ENCODE assay signal across 10 cellular contexts in genomic region chr7:139103057-139103820, GRCh38. TPM values are rescaled to one million over a fixed set of nuclear protein-coding genes. Genes with fewer than 3 reads are reported as not detected.
DNase-seq lines count a peak whose midpoint lies in the region; ATAC-seq and TF ChIP-seq lines count a peak whose summit lies in the region.
"Had no signal": no experiment of that assay in that cellular context is flagged by ENCODE, and none has a peak within 500 bp of the region (broad histone marks: within the 10 kb centered on the region; RNA-seq: fewer than 3 reads in every experiment).

No MANE protein-coding gene starts in this region.

- H3K4me1 Mint-ChIP-seq in CD4-positive, alpha-beta memory T cell, result peaks cover 15 to 63% (median 29%) of the 10 kb centered on the region in 4 donors
- peaks cover 53% of the 10 kb centered on the region for H3K4me1 Mint-ChIP-seq in activated naive CD8-positive, alpha-beta T cell treated with anti-CD3 and anti-CD28 coated beads for 36 hours

- no peak for TF ChIP-seq CTCF in neutrophil (IDR thresholded peaks at IDR 0.05)

- CTCF ChIA-PET in CD4-positive, alpha-beta memory T cell (lab: Charles Lee; ENCODE audit: partially characterized antibody), result interaction anchor here (0.6 to 3.9 kb wide), 4 partner anchors 10 to 467 kb away, joined by 3 to 70 read pairs (median 8); no protein-coding TSS in a partner anchor

- H3K36me3 ChIP-seq in CD4-positive, alpha-beta memory T cell (ENCODE audit: insufficient read depth, low read length), result peaks cover 7% of the 10 kb centered on the region
- H3K36me3 ChIP-seq in neutrophil, result peaks cover 7% of the 10 kb centered on the region
- H3K36me3 ChIP-seq: prostate gland had no signal

- H3K9me3 Mint-ChIP-seq in CD4-positive, alpha-beta memory T cell, result peaks cover 0 to 14% (median 0%) of the 10 kb centered on the region in 8 donors
- peaks cover 1% of the 10 kb centered on the region for H3K9me3 Mint-ChIP-seq in activated naive CD8-positive, alpha-beta T cell treated with anti-CD3 and anti-CD28 coated beads for 36 hours

- H3K27me3 ChIP-seq in CD4-positive, alpha-beta memory T cell (ENCODE audit: insufficient read depth, low read length), result no peaks in the 10 kb centered on the region
- no peaks in the 10 kb centered on the region for H3K27me3 ChIP-seq in neutrophil

- H3K4me1 ChIP-seq in CD4-positive, alpha-beta memory T cell (ENCODE audit: insufficient read depth, low read length), result peaks cover 37% of the 10 kb centered on the region
- H3K4me1 ChIP-seq in neutrophil (ENCODE audit: control insufficient read depth in 1 of 2, insufficient read depth in 1 of 2, low read depth in 1 of 2, low read length in 1 of 2), result peaks cover 40 to 45% of the 10 kb centered on the region in 2 experiments
- H3K4me1 ChIP-seq: prostate gland had no signal

- H3K4me3 ChIP-seq in CD4-positive, alpha-beta memory T cell (ENCODE audit: low read length in 2 of 2), result peak overlapping the region; percentile 27 to 96
- H3K4me3 ChIP-seq in Jurkat, Clone E6-1 (ENCODE audit: low read length), result peak overlapping the region; percentile 55
- peak overlapping the region; percentile 79 to 85 for H3K4me3 ChIP-seq in neutrophil (ENCODE audit: low read depth in 1 of 2, low read length in 1 of 2)
- H3K4me3 ChIP-seq: lung, prostate gland had no signal

- peak overlapping the region; percentile 84 to 96 (median 92) for H3K27ac Mint-ChIP-seq in CD4-positive, alpha-beta memory T cell
- peak overlapping the region; percentile 82 for H3K27ac Mint-ChIP-seq in activated naive CD8-positive, alpha-beta T cell treated with anti-CD3 and anti-CD28 coated beads for 36 hours

- intact Hi-C loops in CD4-positive, alpha-beta memory T cell (cut with micrococcal nuclease), result no loop called here

- ATAC-seq in GM21619 (IDR thresholded peaks at IDR 0.05; ENCODE audit: unreplicated experiment), result no peak

- H3K9me3 ChIP-seq in CD4-positive, alpha-beta memory T cell (ENCODE audit: control insufficient read depth in 1 of 2, low read length in 2 of 2), result no peaks in the 10 kb centered on the region
- no peaks in the 10 kb centered on the region for H3K9me3 ChIP-seq in neutrophil
- H3K9me3 ChIP-seq: prostate gland had no signal

- POLR2A ChIA-PET in CD4-positive, alpha-beta memory T cell (lab: Charles Lee; ENCODE audit: partially characterized antibody), result interaction anchor here (0.7 to 4.0 kb wide), 13 partner anchors 10 to 62 kb away, joined by 3 to 248 read pairs (median 8); no protein-coding TSS in a partner anchor

- no peak for DNase-seq in CD4-positive, alpha-beta memory T cell
- no peak for DNase-seq in Jurkat, Clone E6-1 (ENCODE audit: low read depth, low spot score)
- no peak for DNase-seq in activated naive CD8-positive, alpha-beta T cell treated with anti-CD3 and anti-CD28 coated beads for 36 hours
- no peak for DNase-seq in stimulated activated naive CD4-positive, alpha-beta T cell (lab: John Stamatoyannopoulos, UW)
- DNase-seq in DMS79 (lab: John Stamatoyannopoulos, UW), result no peak
- DNase-seq: NCI-H2029 had no signal

- peak overlapping the region; percentile 95 to 98 (median 97) for H3K4me3 Mint-ChIP-seq in CD4-positive, alpha-beta memory T cell
- H3K4me3 Mint-ChIP-seq in activated naive CD8-positive, alpha-beta T cell treated with anti-CD3 and anti-CD28 coated beads for 36 hours, result peak overlapping the region; percentile 82

- peaks cover 56 to 72% of the 10 kb centered on the region in 2 donors for H3K36me3 Mint-ChIP-seq in CD4-positive, alpha-beta memory T cell
- H3K36me3 Mint-ChIP-seq in activated naive CD8-positive, alpha-beta T cell treated with anti-CD3 and anti-CD28 coated beads for 36 hours, result peaks cover 81% of the 10 kb centered on the region

- peak overlapping the region; percentile 42 for H3K27ac ChIP-seq in CD4-positive, alpha-beta memory T cell (ENCODE audit: low read depth, low read length)
- peak overlapping the region; percentile 94 for H3K27ac ChIP-seq in neutrophil
- H3K27ac ChIP-seq: prostate gland had no signal

- no peaks in the 10 kb centered on the region for H3K27me3 Mint-ChIP-seq in CD4-positive, alpha-beta memory T cell
- no peaks in the 10 kb centered on the region for H3K27me3 Mint-ChIP-seq in activated naive CD8-positive, alpha-beta T cell treated with anti-CD3 and anti-CD28 coated beads for 36 hours

RNA-seq across cellular contexts. Expression of gene ZC3HAV1, which starts 6.3 kb away (rescaled TPM):
- total RNA-seq in CD4-positive, alpha-beta memory T cell, result 100 to 1,000 TPM; 154 to 159 TPM
- 100 to 1,000 TPM; 150 to 169 TPM for polyA plus RNA-seq in CD4-positive, alpha-beta memory T cell
- 17.1 TPM for polyA plus RNA-seq in Jurkat, Clone E6-1 (2012; ENCODE audit: insufficient read depth, insufficient read length)
- 100 to 1,000 TPM; 117 to 118 TPM for total RNA-seq in activated naive CD8-positive, alpha-beta T cell treated with anti-CD3 and anti-CD28 coated beads for 36 hours
